Comparison of ENCODE assay signal across 8 cellular contexts in the genomic region with DNA sequence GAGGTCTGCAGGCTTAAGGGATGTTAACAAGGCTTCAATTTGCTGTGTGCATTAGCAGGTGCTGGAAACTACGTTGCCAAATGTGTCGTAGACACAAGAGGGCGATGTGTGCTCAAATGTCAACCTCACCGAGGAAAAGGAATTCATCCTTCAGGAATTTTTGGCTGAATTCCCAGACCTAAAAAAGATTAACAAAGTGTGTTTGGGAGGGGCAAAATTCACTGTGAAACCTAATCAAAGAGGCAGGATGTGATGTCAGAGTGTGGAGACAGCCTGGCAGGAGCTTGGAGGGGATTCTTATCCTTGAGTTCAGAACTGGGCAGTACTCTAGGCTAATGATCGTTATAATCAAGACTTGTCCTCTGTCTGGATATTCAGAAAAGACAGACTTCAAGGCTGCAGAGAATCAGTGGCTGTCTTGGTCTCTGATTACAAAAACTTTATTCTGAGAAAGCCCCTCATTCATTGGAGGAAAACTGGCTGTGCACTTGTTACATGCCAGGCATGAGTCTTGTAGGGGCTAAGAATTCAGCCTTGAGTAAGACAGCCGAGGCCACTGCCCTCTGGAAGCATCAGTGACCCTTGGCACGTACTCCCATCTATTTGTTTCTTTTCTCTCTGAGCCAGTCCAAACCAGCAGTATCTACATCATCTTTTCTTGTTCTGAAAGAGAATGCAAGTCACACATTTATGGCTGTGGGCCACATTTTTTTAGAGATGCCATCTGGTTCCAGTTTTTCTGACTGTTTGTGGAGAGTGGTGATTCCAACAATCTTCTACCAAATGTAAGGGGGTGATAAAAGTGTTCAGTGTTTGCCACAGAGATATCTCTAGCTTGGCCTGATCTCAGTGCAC. TPM values are rescaled to one million over a fixed set of nuclear protein-coding genes. Genes with fewer than 3 reads are reported as not detected.
DNase-seq lines count a peak whose midpoint lies in the region; ATAC-seq and TF ChIP-seq lines count a peak whose summit lies in the region.

No MANE protein-coding gene starts in this region.

- H3K36me3 ChIP-seq in OCI-LY3 (replicated peaks; ENCODE audit: low read depth, low read length): no peaks in the 10 kb centered on the region

- no peak overlapping the region for H3K9ac ChIP-seq in OCI-LY3 (ENCODE audit: low read length)

- peak overlapping the region in 1 of 2 donors; percentile 18 for H3K4me3 Mint-ChIP-seq in stimulated activated naive CD8-positive, alpha-beta T cell treated with anti-CD3 and anti-CD28 coated beads, Interleukin-15, amount 100 ng/mL, for 72 hours
- H3K4me3 Mint-ChIP-seq in natural killer cell: no peak overlapping the region

- no peak overlapping the region for H3K27ac ChIP-seq in OCI-LY3 (ENCODE audit: low read length)

- no peaks in the 10 kb centered on the region for H3K36me3 Mint-ChIP-seq in natural killer cell

- H3K4me3 ChIP-seq in AG09309 (ENCODE audit: control insufficient read depth, low read depth, low read length) (no peak overlapping the region), OCI-LY3 (ENCODE audit: low read length) (no peak overlapping the region)

- H3K4me1 ChIP-seq in OCI-LY3 (ENCODE audit: low read length): peaks cover 41% of the 10 kb centered on the region

- H2AFZ ChIP-seq in OCI-LY3 (ENCODE audit: low read depth, low read length): no peak overlapping the region

- H3K4me2 ChIP-seq in OCI-LY3 (ENCODE audit: low read length): peak overlapping the region; percentile 61

- no peaks in the 10 kb centered on the region for H4K20me1 ChIP-seq in OCI-LY3 (ENCODE audit: insufficient read depth, low read length)

- TF ChIP-seq CTCF in AG09309 (IDR thresholded peaks at IDR 0.05; ENCODE audit: control insufficient read depth, insufficient read depth, low read depth, low read length, missing control alignments): peak; percentile 82
- peak; percentile 81 for TF ChIP-seq CTCF in OCI-LY3 (IDR thresholded peaks at IDR 0.05; ENCODE audit: low read depth, low read length)
- no peak for TF ChIP-seq CTCF in natural killer cell (IDR thresholded peaks at IDR 0.05)

- H3K27ac Mint-ChIP-seq in stimulated activated naive CD8-positive, alpha-beta T cell treated with anti-CD3 and anti-CD28 coated beads, Interleukin-15, amount 100 ng/mL, for 72 hours: peak overlapping the region in 1 of 2 donors; percentile 74
- H3K27ac Mint-ChIP-seq in natural killer cell: no peak overlapping the region

- H3K9me3 Mint-ChIP-seq in stimulated activated naive CD8-positive, alpha-beta T cell treated with anti-CD3 and anti-CD28 coated beads, Interleukin-15, amount 100 ng/mL, for 72 hours: no peaks in the 10 kb centered on the region
- no peaks in the 10 kb centered on the region for H3K9me3 Mint-ChIP-seq in natural killer cell

- peak; percentile 96 for DNase-seq in AG09309 (ENCODE audit: low read depth)
- peak; percentile 95 for DNase-seq in HT1080 (ENCODE audit: low read depth)
- peak; percentile 85 for DNase-seq in cerebellum (ENCODE audit: low spot score)
- peak; percentile 98 for DNase-seq in kidney tubule cell (ENCODE audit: low spot score)
- no peak for DNase-seq in stimulated activated naive CD8-positive, alpha-beta T cell treated with anti-CD3 and anti-CD28 coated beads, Interleukin-15, amount 100 ng/mL, for 72 hours
- DNase-seq in natural killer cell: no peak

- H3K27me3 Mint-ChIP-seq in stimulated activated naive CD8-positive, alpha-beta T cell treated with anti-CD3 and anti-CD28 coated beads, Interleukin-15, amount 100 ng/mL, for 72 hours: no peaks in the 10 kb centered on the region
- peaks cover 4 to 14% of the 10 kb centered on the region in 2 donors for H3K27me3 Mint-ChIP-seq in natural killer cell (ENCODE audit: low read depth in 2 of 2)

- H3K79me2 ChIP-seq in OCI-LY3 (ENCODE audit: low read length): no peaks in the 10 kb centered on the region

- ATAC-seq in GM18502 (IDR thresholded peaks at IDR 0.05; ENCODE audit: poor library complexity, unreplicated experiment) (peak; percentile 45), natural killer cell (no peak)
- ATAC-seq in stimulated activated naive CD8-positive, alpha-beta T cell treated with anti-CD3 and anti-CD28 coated beads, Interleukin-15, amount 100 ng/mL, for 72 hours: peak; percentile 54

- peaks cover 75% of the 10 kb centered on the region for H3K4me1 Mint-ChIP-seq in stimulated activated naive CD8-positive, alpha-beta T cell treated with anti-CD3 and anti-CD28 coated beads, Interleukin-15, amount 100 ng/mL, for 72 hours
- peaks cover 0 to 7% of the 10 kb centered on the region in 2 donors for H3K4me1 Mint-ChIP-seq in natural killer cell

- intact Hi-C loops in natural killer cell (cut with micrococcal nuclease): no loop called here

- no peaks in the 10 kb centered on the region for H3K27me3 ChIP-seq in OCI-LY3 (ENCODE audit: low read depth, low read length)

- no peaks in the 10 kb centered on the region for H3K9me3 ChIP-seq in OCI-LY3 (ENCODE audit: insufficient read depth, low read length)

RNA-seq across cellular contexts. Expression of gene SCYGR1, which starts 18.7 kb away (rescaled TPM):
- not detected in 2 replicates for total RNA-seq in HT1080 (2014; rRNA removed; shearing (Covaris generic))
- not detected in 2 replicates for polyA plus RNA-seq in HT1080 (2015; cell fraction: cytosol; rRNA removed)
- polyA plus RNA-seq in HT1080 (2015; cell fraction: nucleus; rRNA removed): not detected in 2 replicates
- total RNA-seq in cerebellum: not detected
- not detected for total RNA-seq in natural killer cell

RNA-seq across cellular contexts. Expression of gene TM4SF20, which starts 27.3 kb away (rescaled TPM):
- not detected in 2 replicates for total RNA-seq in HT1080 (2014; rRNA removed; shearing (Covaris generic))
- polyA plus RNA-seq in HT1080 (2015; cell fraction: cytosol; rRNA removed): not detected in 2 replicates
- polyA plus RNA-seq in HT1080 (2015; cell fraction: nucleus; rRNA removed): 0.25 TPM in 1 of 2 replicates, not detected in the other
- total RNA-seq in cerebellum (not detected), natural killer cell (not detected)

Comparison
In these comparisons a context has a peak if more than half of its experiments do, and no peak if none do; other contexts are left out.
1. DNase-seq: peak in AG09309 (single experiment), HT1080 (single experiment), cerebellum (single experiment) and kidney tubule cell (single experiment); none in stimulated activated naive CD8-positive, alpha-beta T cell treated with anti-CD3 and anti-CD28 coated beads, Interleukin-15, amount 100 ng/mL, for 72 hours (0 of 2) and natural killer cell (single experiment).
2. ATAC-seq: peak in GM18502 (single experiment) and stimulated activated naive CD8-positive, alpha-beta T cell treated with anti-CD3 and anti-CD28 coated beads, Interleukin-15, amount 100 ng/mL, for 72 hours (single experiment); none in natural killer cell (0 of 3).